ENCODE assay signal across 8 cellular contexts in the genomic region with DNA sequence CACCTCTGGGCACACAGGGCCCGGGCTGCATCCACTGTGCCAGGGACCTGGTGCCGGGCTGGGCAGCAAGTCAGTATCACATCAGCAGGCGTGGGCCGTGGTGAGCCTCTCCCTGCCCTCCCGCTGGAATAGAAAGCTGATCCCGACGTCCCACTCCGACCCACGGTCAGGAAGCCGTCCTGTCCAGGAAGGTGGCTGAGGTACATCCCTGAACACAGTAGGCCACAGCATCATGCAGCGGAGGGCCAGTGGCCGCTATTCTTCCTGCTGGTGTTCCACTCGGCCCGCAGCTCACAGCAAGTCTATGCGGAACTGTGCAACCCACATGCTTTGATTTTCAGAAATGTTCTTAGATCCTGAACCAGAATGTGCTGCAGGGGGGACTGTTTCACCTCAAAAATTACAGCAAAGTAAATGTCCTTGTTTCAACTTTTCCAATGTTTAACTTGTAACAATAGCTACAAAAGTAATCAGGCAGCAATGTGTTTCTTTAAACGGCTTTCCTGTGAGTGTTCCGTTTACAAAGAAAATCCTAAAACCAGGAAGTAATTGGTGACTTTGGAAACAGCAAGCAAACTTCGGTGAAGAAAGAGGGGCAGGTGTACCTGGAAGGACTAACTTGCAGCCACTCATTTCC. TPM values are rescaled to one million over a fixed set of nuclear protein-coding genes. Genes with fewer than 3 reads are reported as not detected.
DNase-seq lines count a peak whose midpoint lies in the region; ATAC-seq and TF ChIP-seq lines count a peak whose summit lies in the region.

No MANE protein-coding gene starts in this region.

- no peaks in the 10 kb centered on the region for H3K36me3 ChIP-seq in WERI-Rb-1
- no peaks in the 10 kb centered on the region for H3K36me3 ChIP-seq in heart left ventricle

- whole genome bisulfite sequencing in heart left ventricle, 4 donors, result 38 to 48% (median 42%) methylated on average over 12 to 18 of the region's 18 CpGs

- TF ChIP-seq CTCF in GM12875 (IDR thresholded peaks at IDR 0.05; ENCODE audit: borderline replicate concordance, insufficient read depth, low read depth, low read length) (no peak), WERI-Rb-1 (IDR thresholded peaks at IDR 0.05; ENCODE audit: low read depth, low read length) (no peak), heart left ventricle (IDR thresholded peaks at IDR 0.05) (no peak)

- H3K4me3 ChIP-seq in GM12875 (ENCODE audit: low read depth, low read length), result peak overlapping the region; percentile 35
- peak overlapping the region; percentile 37 for H3K4me3 ChIP-seq in WERI-Rb-1 (ENCODE audit: low read depth, low read length)
- peak overlapping the region in 10 of 12 donors; percentile 37 to 94 (median 78) for H3K4me3 ChIP-seq in heart left ventricle

- no peak for DNase-seq in WERI-Rb-1
- peak in 1 of 5 donors; percentile 38 for DNase-seq in heart left ventricle
- DNase-seq in sciatic nerve (ENCODE audit: low spot score), result no peak
- DNase-seq in germinal center (ENCODE audit: low spot score), result no peak

- intact Hi-C loops in heart left ventricle (cut with DNase I) (loop anchor here in 2 of 10 donors (2.0 kb wide), 1 partner anchor 15 kb away; no protein-coding TSS in a partner anchor), sciatic nerve (cut with DNase I) (no loop called here)

- no peak for TF ChIP-seq POLR2A in heart left ventricle (IDR thresholded peaks at IDR 0.05)

- H3K27me3 ChIP-seq in WERI-Rb-1 (ENCODE audit: insufficient read depth, low read depth, severe bottlenecking) (no peaks in the 10 kb centered on the region), heart left ventricle (no peaks in the 10 kb centered on the region)

- no peaks in the 10 kb centered on the region for H3K9me3 ChIP-seq in WERI-Rb-1 (ENCODE audit: severe bottlenecking)
- H3K9me3 ChIP-seq in heart left ventricle, result no peaks in the 10 kb centered on the region

- peaks cover 5 to 69% (median 43%) of the 10 kb centered on the region in 12 donors for H3K4me1 ChIP-seq in heart left ventricle

- H3K27ac ChIP-seq in WERI-Rb-1, result peak overlapping the region; percentile 32
- H3K27ac ChIP-seq in heart left ventricle, result peak overlapping the region; percentile 76 to 97 (median 90)

- ATAC-seq in heart left ventricle, result peak in 2 of 4 donors; percentile 2 to 8
- peak; percentile 29 for ATAC-seq in sciatic nerve
- ATAC-seq in HG03280 (IDR thresholded peaks at IDR 0.05; ENCODE audit: unreplicated experiment), result no peak
- no peak for ATAC-seq in GM19328 (IDR thresholded peaks at IDR 0.05; ENCODE audit: unreplicated experiment)
- ATAC-seq in HG03097 (IDR thresholded peaks at IDR 0.05; ENCODE audit: low FRiP score, unreplicated experiment), result no peak

RNA-seq across cellular contexts. Expression of gene GPR146, which starts 0.7 kb away (rescaled TPM):
- 10 to 100 TPM; 12.3 to 56.8 (median 25.2) TPM for total RNA-seq in heart left ventricle
- polyA plus RNA-seq in heart left ventricle, result 10 to 100 TPM; 11.1 to 26.4 TPM
- total RNA-seq in sciatic nerve, result 50.5 TPM

RNA-seq across cellular contexts. Expression of gene GPER1, which starts 44.2 kb away (rescaled TPM):
- total RNA-seq in heart left ventricle (1 to 10 TPM; 1.4 to 8.8 (median 3.0) TPM), sciatic nerve (11.1 TPM)
- polyA plus RNA-seq in heart left ventricle, result 1 to 10 TPM; 1.8 to 2.8 TPM
